In genomic region chr11:46386674-46387073, GRCh38 we compare ENCODE assay signal across 27 cellular contexts. TPM values are rescaled to one million over a fixed set of nuclear protein-coding genes. Genes with fewer than 3 reads are reported as not detected.
A peak's percentile ranks its signal among the peaks of the same experiment; 100 is the strongest.
DNase-seq lines count a peak whose midpoint lies in the region; ATAC-seq and TF ChIP-seq lines count a peak whose summit lies in the region.
"Had no signal": no experiment of that assay in that cellular context is flagged by ENCODE, and none has a peak within 500 bp of the region (broad histone marks: within the 10 kb centered on the region; RNA-seq: fewer than 3 reads in every experiment).

No MANE protein-coding gene starts in this region.

- BruUV-seq in PC-9 (replicated peaks; lab: Mats Ljungman, UMichigan): no TSS peak

- TF ChIP-seq CTCF in PC-9 (conservative IDR thresholded peaks at IDR 0.05) (0 out of 2 replicates have a peak, but pooled peaks have one; percentile 25), endothelial cell (IDR thresholded peaks at IDR 0.05; ENCODE audit: unreplicated experiment) (no peak)

- H3F3A ChIP-seq in PC-9 (ENCODE audit: insufficient read depth, low read depth): peaks cover 21% of the 10 kb centered on the region

- H3K27ac ChIP-seq in PC-9: no peak overlapping the region
- H3K27ac ChIP-seq: BLaER1, left ventricle myocardium inferior, parathyroid adenoma had no signal

- no peaks in the 10 kb centered on the region for H3K36me3 Mint-ChIP-seq in activated CD4-positive, alpha-beta T cell treated with anti-CD3 and anti-CD28 coated beads for 36 hours (ENCODE audit: low read depth)
- H3K36me3 Mint-ChIP-seq in endothelial cell (ENCODE audit: low read depth, unreplicated experiment): peaks cover 14% of the 10 kb centered on the region
- H3K36me3 Mint-ChIP-seq: natural killer cell had no signal

- H3K4me3 ChIP-seq in PC-9: no peak overlapping the region
- H3K4me3 ChIP-seq: BLaER1, left ventricle myocardium inferior had no signal

- H3K4me3 Mint-ChIP-seq in activated CD4-positive, alpha-beta T cell treated with anti-CD3 and anti-CD28 coated beads for 36 hours: no peak overlapping the region
- H3K4me3 Mint-ChIP-seq in endothelial cell (ENCODE audit: unreplicated experiment): peak overlapping the region; percentile 31
- H3K4me3 Mint-ChIP-seq: activated CD8-positive, alpha-beta T cell treated with anti-CD3 and anti-CD28 coated beads, Interleukin-2, amount 10 ng/mL, durations not matched to agents 7 days and 5 days; natural killer cell; T-helper 2 cell treated with Interferon-gamma antibody and Interleukin-4, amounts not matched to agents 5 μg/mL and 100 μg/mL, for 36 hours had no signal

- H3K4me1 Mint-ChIP-seq in activated CD4-positive, alpha-beta T cell treated with anti-CD3 and anti-CD28 coated beads for 36 hours: peaks cover 21% of the 10 kb centered on the region
- H3K4me1 Mint-ChIP-seq in endothelial cell (ENCODE audit: unreplicated experiment): peaks cover 9% of the 10 kb centered on the region

- POLR2A ChIA-PET in activated CD4-positive, alpha-beta T cell treated with anti-CD3 and anti-CD28 coated beads for 36 hours (lab: Charles Lee): no interaction called here
- POLR2A ChIA-PET in PC-9 (lab: Charles Lee; ENCODE audit: unreplicated experiment): interaction anchor here (0.5 to 0.6 kb wide), 2 partner anchors 35 to 911 kb away, joined by 5 to 7 read pairs; no protein-coding TSS in a partner anchor

- CTCF ChIA-PET in activated CD4-positive, alpha-beta T cell treated with anti-CD3 and anti-CD28 coated beads for 36 hours (lab: Charles Lee): interaction anchor here (0.8 to 3.7 kb wide), 6 partner anchors 13 to 788 kb away, joined by 4 to 32 read pairs (median 5); no protein-coding TSS in a partner anchor
- CTCF ChIA-PET in PC-9 (lab: Charles Lee): no interaction called here

- intact Hi-C loops in activated CD4-positive, alpha-beta T cell treated with anti-CD3 and anti-CD28 coated beads for 36 hours (cut with DNase I, micrococcal nuclease): loop anchor here in 1 of 2 experiments (5.0 kb wide), 1 partner anchor 151 kb away; no protein-coding TSS in a partner anchor
- intact Hi-C loops in PC-9 (cut with micrococcal nuclease; ENCODE audit: unreplicated experiment): no loop called here

- H3K79me2 ChIP-seq in PC-9 (ENCODE audit: low read depth): no peaks in the 10 kb centered on the region
- H3K79me2 ChIP-seq: parathyroid adenoma had no signal

- H3K9me2 ChIP-seq in PC-9 (ENCODE audit: insufficient read depth): no peaks in the 10 kb centered on the region

- peaks cover 50% of the 10 kb centered on the region for H3K27me3 Mint-ChIP-seq in activated CD4-positive, alpha-beta T cell treated with anti-CD3 and anti-CD28 coated beads for 36 hours
- H3K27me3 Mint-ChIP-seq in endothelial cell (ENCODE audit: unreplicated experiment): peaks cover 29% of the 10 kb centered on the region

- peaks cover 34% of the 10 kb centered on the region for H3K4me1 ChIP-seq in PC-9 (replicated peaks; ENCODE audit: insufficient read depth)

- ATAC-seq in activated CD4-positive, alpha-beta T cell treated with anti-CD3 and anti-CD28 coated beads for 36 hours: no peak
- no peak for ATAC-seq in GM21515 (IDR thresholded peaks at IDR 0.05; ENCODE audit: unreplicated experiment)
- no peak for ATAC-seq in GM19035 (IDR thresholded peaks at IDR 0.05; ENCODE audit: unreplicated experiment)
- ATAC-seq: activated CD4-positive, CD25-positive, alpha-beta regulatory T cell treated with anti-CD3 and anti-CD28 coated beads, Interleukin-2, amount 50 U/mL, for 24 hours; activated CD8-positive, alpha-beta T cell treated with anti-CD3 and anti-CD28 coated beads, Interleukin-2, amount 10 ng/mL, durations not matched to agents 7 days and 5 days; natural killer cell; sciatic nerve had no signal

- no peak overlapping the region for H2AFZ ChIP-seq in PC-9
- H2AFZ ChIP-seq: parathyroid adenoma had no signal

- peaks cover 22% of the 10 kb centered on the region for H3K27me3 ChIP-seq in PC-9 (ENCODE audit: insufficient read depth, low read depth)

- H3K9me3 ChIP-seq in PC-9 (ENCODE audit: insufficient read depth, low read depth): no peaks in the 10 kb centered on the region
- H3K9me3 ChIP-seq: BLaER1, Caco-2, left ventricle myocardium inferior had no signal

- H3K4me2 ChIP-seq in PC-9: no peak overlapping the region
- H3K4me2 ChIP-seq: BLaER1 had no signal

- no peaks in the 10 kb centered on the region for H3K36me3 ChIP-seq in PC-9 (ENCODE audit: low read depth)
- H3K36me3 ChIP-seq: left ventricle myocardium inferior had no signal

- H4K20me1 ChIP-seq in PC-9 (ENCODE audit: insufficient read depth): 0 out of 2 replicates have a peak, but pooled peaks cover 6% of the 10 kb centered on the region

- no peak overlapping the region for H3K27ac Mint-ChIP-seq in activated CD4-positive, alpha-beta T cell treated with anti-CD3 and anti-CD28 coated beads for 36 hours
- peak overlapping the region; percentile 72 for H3K27ac Mint-ChIP-seq in endothelial cell (ENCODE audit: unreplicated experiment)
- H3K27ac Mint-ChIP-seq: activated CD8-positive, alpha-beta T cell treated with anti-CD3 and anti-CD28 coated beads, Interleukin-2, amount 10 ng/mL, durations not matched to agents 7 days and 5 days; natural killer cell; T-helper 2 cell treated with Interferon-gamma antibody and Interleukin-4, amounts not matched to agents 5 μg/mL and 100 μg/mL, for 36 hours had no signal

- no peaks in the 10 kb centered on the region for H3K9me3 Mint-ChIP-seq in activated CD4-positive, alpha-beta T cell treated with anti-CD3 and anti-CD28 coated beads for 36 hours (ENCODE audit: low read depth)
- H3K9me3 Mint-ChIP-seq in endothelial cell (ENCODE audit: unreplicated experiment): no peaks in the 10 kb centered on the region
- H3K9me3 Mint-ChIP-seq: natural killer cell; T-helper 2 cell treated with Interferon-gamma antibody and Interleukin-4, amounts not matched to agents 5 μg/mL and 100 μg/mL, for 36 hours had no signal

- DNase-seq in activated CD4-positive, alpha-beta T cell treated with anti-CD3 and anti-CD28 coated beads for 36 hours: peak; percentile 12
- DNase-seq in activated CD4-positive, alpha-beta T cell treated with anti-CD3 and anti-CD28 coated beads for 1 hour: no peak
- peak; percentile 61 to 70 for DNase-seq in PC-9
- no peak for DNase-seq in endothelial cell (ENCODE audit: low spot score)
- DNase-seq in renal cortical epithelial cell (ENCODE audit: low read depth): peak; percentile 15
- DNase-seq in DMS153 treated with DMSO at 0.1 percent for 48 hours (lab: John Stamatoyannopoulos, UW; ENCODE audit: unreplicated experiment): no peak
- DNase-seq: activated CD8-positive, alpha-beta T cell treated with anti-CD3 and anti-CD28 coated beads, Interleukin-2, amount 10 ng/mL, durations not matched to agents 7 days and 5 days; activated naive CD4-positive, alpha-beta T cell; activated T-cell treated with anti-CD3 and anti-CD28 coated beads, Interleukin-2, amount 50 U/mL, for 1 hour; Caco-2; KG1; left ventricle myocardium inferior; midbrain; natural killer cell; NCI-H187; NCI-H226; NCI-H748 treated with DMSO at 0.1 percent for 48 hours; stimulated activated CD4-positive, alpha-beta T cell treated with anti-CD3 and anti-CD28 coated beads, Interleukin-15, amount 100 ng/mL, for 24 hours had no signal

RNA-seq across cellular contexts. Expression of gene CHRM4, which starts 4.9 kb away (rescaled TPM):
- total RNA-seq in activated CD4-positive, alpha-beta T cell treated with anti-CD3 and anti-CD28 coated beads for 36 hours: under 1 TPM in 1 of 2 experiments, not detected in 1; 0.19 TPM
- total RNA-seq in PC-9 (2021) (0.31 TPM in 1 of 2 replicates, not detected in the other), endothelial cell (ENCODE audit: unreplicated experiment) (not detected), renal cortical epithelial cell (not detected in 2 replicates)
- total RNA-seq: A673, left ventricle myocardium inferior, sciatic nerve, ureter had no signal

RNA-seq across cellular contexts. Expression of gene MDK, which starts 5.2 kb away (rescaled TPM):
- total RNA-seq in activated CD4-positive, alpha-beta T cell treated with anti-CD3 and anti-CD28 coated beads for 36 hours: 1 to 10 TPM; 3.0 to 6.7 TPM
- total RNA-seq in PC-9 (2021) (399 and 464 TPM in 2 replicates), endothelial cell (ENCODE audit: unreplicated experiment) (553 TPM), renal cortical epithelial cell (22.5 and 26.7 TPM in 2 replicates)

RNA-seq across cellular contexts. Expression of gene DGKZ, which starts 39.4 kb away (rescaled TPM):
- 100 to 1,000 TPM in 1 of 2 experiments, 10 to 100 TPM in 1; 87.6 to 101 TPM for total RNA-seq in activated CD4-positive, alpha-beta T cell treated with anti-CD3 and anti-CD28 coated beads for 36 hours
- total RNA-seq in PC-9 (2021): 49.3 and 67.5 TPM in 2 replicates
- 127 TPM for total RNA-seq in endothelial cell (ENCODE audit: unreplicated experiment)
- total RNA-seq in renal cortical epithelial cell: 32.1 and 32.5 TPM in 2 replicates

Comparison
In these comparisons a context has a peak if more than half of its experiments do, and no peak if none do; other contexts are left out.
1. DNase-seq: peak in activated CD4-positive, alpha-beta T cell treated with anti-CD3 and anti-CD28 coated beads for 36 hours (single experiment), PC-9 (2 of 2) and renal cortical epithelial cell (single experiment); none in activated CD4-positive, alpha-beta T cell treated with anti-CD3 and anti-CD28 coated beads for 1 hour (single experiment), endothelial cell (single experiment) and DMS153 treated with DMSO at 0.1 percent for 48 hours (single experiment).
2. RNA of gene MDK, which starts 5.2 kb away (total RNA-seq): 553 TPM in endothelial cell (single experiment) and 399 to 464 TPM in PC-9; 22.5 to 26.7 TPM in renal cortical epithelial cell and 3.0 to 6.7 TPM in activated CD4-positive, alpha-beta T cell treated with anti-CD3 and anti-CD28 coated beads for 36 hours; every median in the first group is over 10 times any median in the second.